In genomic region chr1:29249170-29249691, GRCh38 we compare ENCODE assay signal across 13 cellular contexts. TPM values are rescaled to one million over a fixed set of nuclear protein-coding genes. Genes with fewer than 3 reads are reported as not detected.
DNase-seq lines count a peak whose midpoint lies in the region; ATAC-seq and TF ChIP-seq lines count a peak whose summit lies in the region.
"Had no signal": no experiment of that assay in that cellular context is flagged by ENCODE, and none has a peak within 500 bp of the region (broad histone marks: within the 10 kb centered on the region; RNA-seq: fewer than 3 reads in every experiment).

No MANE protein-coding gene starts in this region.

- POLR2A ChIA-PET in WTC11 (lab: Charles Lee): interaction anchor here (0.6 to 2.9 kb wide), 5 partner anchors 9 to 76 kb away, joined by 3 to 9 read pairs (median 5); partner anchors contain the start of gene SRSF4
- POLR2A ChIA-PET in CD8-positive, alpha-beta memory T cell (lab: Charles Lee): no interaction called here

- intact Hi-C loops in esophagus squamous epithelium (cut with DNase I) (no loop called here), breast epithelium (cut with DNase I; ENCODE audit: low total_unique reads) (no loop called here)

- CTCF ChIA-PET in WTC11 (lab: Charles Lee): interaction anchor here (0.7 to 3.1 kb wide), 7 partner anchors 10 to 83 kb away, joined by 3 to 14 read pairs (median 5); partner anchors contain the start of gene PTPRU
- CTCF ChIA-PET in CD8-positive, alpha-beta memory T cell (lab: Charles Lee): no interaction called here

- no peaks in the 10 kb centered on the region for H3K9me3 Mint-ChIP-seq in WTC11
- no peaks in the 10 kb centered on the region for H3K9me3 Mint-ChIP-seq in CD8-positive, alpha-beta memory T cell

- TF ChIP-seq POLR2A in esophagus squamous epithelium (IDR thresholded peaks at IDR 0.05) (no peak), breast epithelium (IDR thresholded peaks at IDR 0.05) (no peak)

- H3K36me3 ChIP-seq in esophagus squamous epithelium: no peaks in the 10 kb centered on the region
- no peaks in the 10 kb centered on the region for H3K36me3 ChIP-seq in CD8-positive, alpha-beta memory T cell (ENCODE audit: insufficient read depth, low read length)
- no peaks in the 10 kb centered on the region for H3K36me3 ChIP-seq in breast epithelium

- peak; percentile 94 for ATAC-seq in WTC11

- H3K36me3 Mint-ChIP-seq in WTC11: no peaks in the 10 kb centered on the region
- H3K36me3 Mint-ChIP-seq in CD8-positive, alpha-beta memory T cell: no peaks in the 10 kb centered on the region

- no peak overlapping the region for H3K27ac ChIP-seq in esophagus squamous epithelium
- no peak overlapping the region for H3K27ac ChIP-seq in CD8-positive, alpha-beta memory T cell (ENCODE audit: low read depth, low read length)
- no peak overlapping the region for H3K27ac ChIP-seq in breast epithelium

- peaks cover 0 to 3% (median 0%) of the 10 kb centered on the region in 4 donors for H3K27me3 ChIP-seq in esophagus squamous epithelium
- no peaks in the 10 kb centered on the region for H3K27me3 ChIP-seq in CD8-positive, alpha-beta memory T cell (ENCODE audit: insufficient read depth, low read length, poor library complexity, severe bottlenecking)
- no peaks in the 10 kb centered on the region for H3K27me3 ChIP-seq in breast epithelium

- H3K4me3 ChIP-seq in esophagus squamous epithelium (no peak overlapping the region), breast epithelium (no peak overlapping the region)
- H3K4me3 ChIP-seq in CD8-positive, alpha-beta memory T cell (ENCODE audit: low read length): no peak overlapping the region

- peak; percentile 58 for DNase-seq in A172 (ENCODE audit: low spot score)
- DNase-seq in HT1080 (ENCODE audit: low read depth): peak; percentile 76
- DNase-seq in WTC11 (ENCODE audit: low spot score): peak; percentile 89
- peak; percentile 84 for DNase-seq in iPS-NIHi11 (ENCODE audit: low spot score)
- DNase-seq in esophagus squamous epithelium (lab: John Stamatoyannopoulos, UW): no peak
- DNase-seq in CD8-positive, alpha-beta memory T cell: no peak
- no peak for DNase-seq in dermis blood vessel endothelial cell
- no peak for DNase-seq in breast epithelium (ENCODE audit: low spot score in 2 of 2)
- DNase-seq: activated T-cell treated with anti-CD3 and anti-CD28 coated beads for 4 hours, caudate nucleus, HCEC 1CT, NCI-H1092 treated with DMSO at 0.1 percent for 48 hours, small intestine had no signal

- H3K4me1 ChIP-seq in esophagus squamous epithelium (peaks cover 0 to 4% (median 0%) of the 10 kb centered on the region in 3 donors), breast epithelium (no peaks in the 10 kb centered on the region)
- no peaks in the 10 kb centered on the region for H3K4me1 ChIP-seq in CD8-positive, alpha-beta memory T cell (ENCODE audit: insufficient read depth, low read length)

- H3K27ac Mint-ChIP-seq in WTC11: peak overlapping the region; percentile 96
- no peak overlapping the region for H3K27ac Mint-ChIP-seq in CD8-positive, alpha-beta memory T cell

- H3K9me3 ChIP-seq in esophagus squamous epithelium: no peaks in the 10 kb centered on the region
- H3K9me3 ChIP-seq in CD8-positive, alpha-beta memory T cell (ENCODE audit: low read length): no peaks in the 10 kb centered on the region
- no peaks in the 10 kb centered on the region for H3K9me3 ChIP-seq in breast epithelium

- 13 to 40% methylated on average over 1 to 4 of the region's 8 CpGs for WGBS in esophagus squamous epithelium, 2 donors

- peak overlapping the region; percentile 46 for H3K4me3 Mint-ChIP-seq in WTC11
- no peak overlapping the region for H3K4me3 Mint-ChIP-seq in CD8-positive, alpha-beta memory T cell

- peaks cover 42% of the 10 kb centered on the region for H3K4me1 Mint-ChIP-seq in WTC11
- no peaks in the 10 kb centered on the region for H3K4me1 Mint-ChIP-seq in CD8-positive, alpha-beta memory T cell

- no peaks in the 10 kb centered on the region; the same call in 1 of the 2 replicates for H3K27me3 Mint-ChIP-seq in WTC11 (ENCODE audit: low read depth)
- peaks cover 2 to 30% of the 10 kb centered on the region in 2 donors for H3K27me3 Mint-ChIP-seq in CD8-positive, alpha-beta memory T cell

- TF ChIP-seq CTCF in WTC11 (IDR thresholded peaks at IDR 0.05): no peak
- TF ChIP-seq CTCF in esophagus squamous epithelium (IDR thresholded peaks at IDR 0.05): no peak
- TF ChIP-seq CTCF in breast epithelium (IDR thresholded peaks at IDR 0.05): no peak

TF ChIP-seq in WTC11, 78 proteins besides CTCF, POLR2A, EP300 and RAD21 (continues in another document):
- TF ChIP-seq ZBTB21 (CRISPR knock-in tag; IDR thresholded peaks at IDR 0.05; ENCODE audit: borderline replicate concordance): no peak
- no peak for TF ChIP-seq TCF7 (CRISPR knock-in tag; IDR thresholded peaks at IDR 0.05; ENCODE audit: low read depth)
- TF ChIP-seq JAZF1 (CRISPR knock-in tag; IDR thresholded peaks at IDR 0.05): no peak
- TF ChIP-seq ATF3 (CRISPR knock-in tag; conservative IDR thresholded peaks at IDR 0.05): no peak
- no peak for TF ChIP-seq NR3C1 (CRISPR knock-in tag; conservative IDR thresholded peaks at IDR 0.05; ENCODE audit: low read depth)
- TF ChIP-seq ATF6 (CRISPR knock-in tag; IDR thresholded peaks at IDR 0.05): no peak
- TF ChIP-seq ZNF671 (CRISPR knock-in tag; IDR thresholded peaks at IDR 0.05): no peak
- no peak for TF ChIP-seq GTF2I (CRISPR knock-in tag; conservative IDR thresholded peaks at IDR 0.05)
- no peak for TF ChIP-seq ATF1 (CRISPR knock-in tag; IDR thresholded peaks at IDR 0.05)
- TF ChIP-seq ZMAT4 (CRISPR knock-in tag; IDR thresholded peaks at IDR 0.05): no peak
- TF ChIP-seq ESRRA (CRISPR knock-in tag; IDR thresholded peaks at IDR 0.05; ENCODE audit: borderline replicate concordance): no peak
- TF ChIP-seq E2F4 (CRISPR knock-in tag; IDR thresholded peaks at IDR 0.05; ENCODE audit: borderline replicate concordance, low read depth): no peak

RNA-seq across cellular contexts. Expression of gene PTPRU, which starts 12.9 kb away (rescaled TPM):
- 3.0 and 7.4 TPM in 2 replicates for total RNA-seq in A172 (2014; rRNA removed; shearing (Covaris generic))
- 37.5 and 40.1 TPM in 2 replicates for total RNA-seq in HT1080 (2014; rRNA removed; shearing (Covaris generic))
- 20.1 and 27.7 TPM in 2 replicates for polyA plus RNA-seq in HT1080 (2015; cell fraction: cytosol; rRNA removed)
- 28.9 and 32.2 TPM in 2 replicates for polyA plus RNA-seq in HT1080 (2015; cell fraction: nucleus; rRNA removed)
- total RNA-seq in WTC11 (2021) (60.8 to 75.4 TPM (median 68.2 TPM) in 3 replicates), esophagus squamous epithelium (10 to 100 TPM in 1 of 4 donors, 1 to 10 TPM in 3; 4.3 to 15.9 (median 7.5) TPM), dermis blood vessel endothelial cell (2.1 and 2.4 TPM in 2 replicates), breast epithelium (10 to 100 TPM; 16.0 to 33.1 (median 32.5) TPM)
- under 1 TPM; 0.13 to 0.51 TPM for total RNA-seq in CD8-positive, alpha-beta memory T cell
- polyA plus RNA-seq in CD8-positive, alpha-beta memory T cell: 0.62 TPM

RNA-seq across cellular contexts. Expression of gene MECR, which starts 18.5 kb away (rescaled TPM):
- total RNA-seq in A172 (2014; rRNA removed; shearing (Covaris generic)): 13.9 and 16.8 TPM in 2 replicates
- 34.4 and 34.6 TPM in 2 replicates for total RNA-seq in HT1080 (2014; rRNA removed; shearing (Covaris generic))
- 22.9 and 32.8 TPM in 2 replicates for polyA plus RNA-seq in HT1080 (2015; cell fraction: cytosol; rRNA removed)
- polyA plus RNA-seq in HT1080 (2015; cell fraction: nucleus; rRNA removed): 20.0 and 35.4 TPM in 2 replicates
- total RNA-seq in WTC11 (2021) (37.6 to 44.2 TPM (median 43.0 TPM) in 3 replicates), esophagus squamous epithelium (10 to 100 TPM; 14.3 to 29.4 (median 16.1) TPM), dermis blood vessel endothelial cell (10.6 and 18.4 TPM in 2 replicates), breast epithelium (10 to 100 TPM; 21.0 to 23.3 (median 21.3) TPM)
- 10 to 100 TPM; 33.8 to 41.1 TPM for total RNA-seq in CD8-positive, alpha-beta memory T cell
- 14.5 TPM for polyA plus RNA-seq in CD8-positive, alpha-beta memory T cell

Comparison
In these comparisons a context has a peak if more than half of its experiments do, and no peak if none do; other contexts are left out.
1. DNase-seq: peak in A172 (single experiment), HT1080 (single experiment), WTC11 (single experiment) and iPS-NIHi11 (single experiment); none in esophagus squamous epithelium (single experiment), CD8-positive, alpha-beta memory T cell (0 of 5), dermis blood vessel endothelial cell (single experiment) and breast epithelium (0 of 2).